Comparison of ENCODE assay signal across 28 cellular contexts in the genomic region with DNA sequence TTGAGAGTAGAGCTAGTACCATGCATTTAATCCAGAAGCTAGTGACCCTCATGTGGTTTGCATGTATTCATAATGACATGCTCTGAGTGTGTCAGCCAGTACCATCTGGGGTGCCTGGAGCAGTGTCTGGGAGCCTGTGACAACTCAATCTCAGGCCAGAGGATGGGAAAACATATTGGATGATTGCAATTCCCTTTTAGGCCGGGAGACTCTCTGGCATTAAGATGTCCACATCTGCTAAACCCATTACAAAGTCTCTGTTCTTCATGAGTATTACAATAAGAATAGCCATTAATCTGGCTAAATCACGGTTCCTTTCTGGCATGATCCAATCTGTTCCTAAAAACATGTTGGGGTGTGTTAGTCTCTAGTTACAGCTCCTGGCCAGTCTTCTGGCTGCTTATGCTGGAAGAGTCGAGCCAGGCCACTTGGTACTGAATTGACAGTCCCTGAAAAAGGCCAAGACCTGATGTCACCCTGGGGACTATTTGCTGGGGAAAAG.
A peak's percentile ranks its signal among the peaks of the same experiment; 100 is the strongest.
DNase-seq lines count a peak whose midpoint lies in the region; ATAC-seq and TF ChIP-seq lines count a peak whose summit lies in the region.
"Had no signal": no experiment of that assay in that cellular context is flagged by ENCODE, and none has a peak within 500 bp of the region (broad histone marks: within the 10 kb centered on the region; RNA-seq: fewer than 3 reads in every experiment).

No MANE protein-coding gene starts in this region.

- H3K36me3 ChIP-seq in WERI-Rb-1: no peaks in the 10 kb centered on the region
- no peaks in the 10 kb centered on the region for H3K36me3 ChIP-seq in aorta (ENCODE audit: control insufficient read depth in 1 of 2, insufficient read depth in 2 of 2, low read length in 1 of 2)
- H3K36me3 ChIP-seq: ovary had no signal

- H3K9me3 ChIP-seq in WERI-Rb-1 (ENCODE audit: severe bottlenecking) (no peaks in the 10 kb centered on the region), aorta (ENCODE audit: control insufficient read depth, low read length) (no peaks in the 10 kb centered on the region)
- H3K9me3 ChIP-seq: Caco-2, ovary had no signal

- peaks cover 3% of the 10 kb centered on the region in 2 donors for H3K4me1 ChIP-seq in aorta (ENCODE audit: control insufficient read depth in 1 of 2, insufficient read depth in 2 of 2, low read length in 2 of 2)
- H3K4me1 ChIP-seq: Caco-2 had no signal

- no peak for TF ChIP-seq CTCF in WERI-Rb-1 (IDR thresholded peaks at IDR 0.05; ENCODE audit: low read depth, low read length)

- 40 to 41% methylated on average over 3 of the region's 3 CpGs for WGBS in aorta, 2 donors

- intact Hi-C loops in left cardiac atrium (cut with DNase I): no loop called here
- intact Hi-C loops in aorta (cut with DNase I): no loop called here

- no peak overlapping the region for H3K4me3 ChIP-seq in WERI-Rb-1 (ENCODE audit: low read depth, low read length)
- no peak overlapping the region for H3K4me3 ChIP-seq in aorta (ENCODE audit: low read length in 2 of 2)
- H3K4me3 ChIP-seq: coronary artery, K562, ovary had no signal

- H3K27ac ChIP-seq in WERI-Rb-1: peak overlapping the region; percentile 61
- no peak overlapping the region for H3K27ac ChIP-seq in aorta (ENCODE audit: low read depth in 1 of 2, low read length in 2 of 2)
- H3K27ac ChIP-seq: 22Rv1, coronary artery, ovary had no signal

- ATAC-seq in left cardiac atrium (peak; percentile 55 to 80), aorta (ENCODE audit: low FRiP score) (peak; percentile 56), HG03095 (IDR thresholded peaks at IDR 0.05; ENCODE audit: unreplicated experiment) (no peak), HG03097 (IDR thresholded peaks at IDR 0.05; ENCODE audit: low FRiP score, unreplicated experiment) (no peak)
- ATAC-seq: activated CD4-positive, alpha-beta T cell treated with anti-CD3 and anti-CD28 coated beads for 36 hours; K562 had no signal

- peak; percentile 8 for DNase-seq in NCI-H2171 treated with DMSO at 0.1 percent for 48 hours (lab: John Stamatoyannopoulos, UW)
- DNase-seq in NCI-H2171 (lab: John Stamatoyannopoulos, UW): no peak
- DNase-seq in WERI-Rb-1: peak; percentile 89
- DNase-seq in left cardiac atrium: no peak
- DNase-seq in aorta: no peak
- DNase-seq in T-helper 1 cell: no peak
- DNase-seq: activated CD4-positive, alpha-beta T cell treated with anti-CD3 and anti-CD28 coated beads for 36 hours; activated naive CD8-positive, alpha-beta T cell treated with anti-CD3 and anti-CD28 coated beads, Interleukin-2, amount 10 ng/mL, durations not matched to agents 7 days and 5 days; Caco-2; caudate nucleus; DMS79 treated with DMSO at 0.1 percent for 48 hours; effector CD8-positive, alpha-beta T cell; GOT3; mammary epithelial cell; NCI-H1092; NCI-H1694 treated with DMSO at 0.1 percent for 48 hours; NCI-H510A treated with DMSO at 0.1 percent for 48 hours; ovary; SHP77 treated with DMSO at 0.1 percent for 48 hours; small intestine; stimulated activated naive CD4-positive, alpha-beta T cell; SW 1271; T-helper 9 cell had no signal

- H3K27me3 ChIP-seq in WERI-Rb-1 (ENCODE audit: insufficient read depth, low read depth, severe bottlenecking) (no peaks in the 10 kb centered on the region), aorta (ENCODE audit: control insufficient read depth in 1 of 2, insufficient read depth in 2 of 2, low read length in 1 of 2) (no peaks in the 10 kb centered on the region)
- H3K27me3 ChIP-seq: ovary had no signal

Comparison
In these comparisons a context has a peak if more than half of its experiments do, and no peak if none do; other contexts are left out.
1. DNase-seq: peak in NCI-H2171 treated with DMSO at 0.1 percent for 48 hours (single experiment) and WERI-Rb-1 (single experiment); none in NCI-H2171 (single experiment), left cardiac atrium (single experiment), aorta (0 of 2) and T-helper 1 cell (0 of 5).
2. ATAC-seq: peak in left cardiac atrium (2 of 2) and aorta (single experiment); none in HG03095 (single experiment) and HG03097 (single experiment).